ENCODE assay signal across 14 cellular contexts in the genomic region with DNA sequence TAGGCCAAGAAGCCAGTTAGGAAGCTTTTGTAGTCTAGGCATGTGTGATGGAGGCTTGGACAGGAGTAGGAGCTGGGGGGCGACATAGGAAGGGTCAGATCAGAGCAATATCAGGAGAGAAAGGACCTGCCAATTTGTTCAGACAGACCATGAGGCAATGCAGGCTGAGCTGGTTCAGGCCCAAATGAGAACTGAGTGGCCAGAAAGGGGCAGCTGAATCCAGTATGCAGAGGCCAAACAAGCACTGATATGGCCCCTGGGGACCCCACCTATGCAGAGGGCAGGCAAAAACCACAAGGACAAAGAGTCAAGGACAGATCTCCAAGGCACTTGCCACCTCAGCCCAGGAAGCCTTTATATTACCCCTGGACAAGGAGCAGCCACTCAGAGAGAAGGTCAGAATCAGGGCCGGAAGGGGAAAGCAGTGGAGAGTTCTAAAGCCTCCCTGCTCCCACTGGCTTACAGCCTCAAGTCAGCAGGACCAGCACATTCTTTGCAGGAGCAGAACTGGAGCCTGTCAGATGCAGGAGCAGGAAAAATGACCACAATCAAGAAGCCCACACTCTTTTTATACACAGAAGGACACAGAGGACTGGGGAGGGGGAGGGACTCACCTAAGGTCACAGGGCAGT.
"Had no signal": no experiment of that assay in that cellular context is flagged by ENCODE, and none has a peak within 500 bp of the region (broad histone marks: within the 10 kb centered on the region; RNA-seq: fewer than 3 reads in every experiment).

No MANE protein-coding gene starts in this region.

- H3K9me3 ChIP-seq: gastrocnemius medialis, psoas muscle, tibial artery had no signal

- H3K4me1 ChIP-seq: gastrocnemius medialis, psoas muscle had no signal

- H3K4me3 ChIP-seq: gastrocnemius medialis, psoas muscle, tibial artery had no signal

- H3K36me3 ChIP-seq: brain microvascular endothelial cell, gastrocnemius medialis, tibial artery had no signal

- DNase-seq: activated B cell treated with CpG ODN at 0.5 μM for 24 hours; activated CD4-positive, alpha-beta T cell treated with anti-CD3 and anti-CD28 coated beads for 48 hours; activated CD8-positive, alpha-beta T cell treated with anti-CD3 and anti-CD28 coated beads, Interleukin-2, amount 10 ng/mL, durations not matched to agents 7 days and 5 days; activated gamma-delta T cell treated with Interleukin-2 at 50 U/mL for 16 hours; amniotic stem cell; dermis blood vessel endothelial cell; erythroblast; gastrocnemius medialis; mesendoderm; psoas muscle; stimulated activated CD4-positive, alpha-beta T cell treated with anti-CD3 and anti-CD28 coated beads, Interleukin-2, amount 100 ng/mL, for 24 hours; SW 1271 had no signal

- H3K27me3 ChIP-seq: brain microvascular endothelial cell, gastrocnemius medialis, tibial artery had no signal

- ATAC-seq: activated CD8-positive, alpha-beta T cell treated with anti-CD3 and anti-CD28 coated beads, Interleukin-2, amount 10 ng/mL, durations not matched to agents 7 days and 5 days; gastrocnemius medialis; psoas muscle had no signal

- H3K27ac ChIP-seq: psoas muscle, tibial artery had no signal
